Comparison of ENCODE assay signal across 26 cellular contexts in the genomic region with DNA sequence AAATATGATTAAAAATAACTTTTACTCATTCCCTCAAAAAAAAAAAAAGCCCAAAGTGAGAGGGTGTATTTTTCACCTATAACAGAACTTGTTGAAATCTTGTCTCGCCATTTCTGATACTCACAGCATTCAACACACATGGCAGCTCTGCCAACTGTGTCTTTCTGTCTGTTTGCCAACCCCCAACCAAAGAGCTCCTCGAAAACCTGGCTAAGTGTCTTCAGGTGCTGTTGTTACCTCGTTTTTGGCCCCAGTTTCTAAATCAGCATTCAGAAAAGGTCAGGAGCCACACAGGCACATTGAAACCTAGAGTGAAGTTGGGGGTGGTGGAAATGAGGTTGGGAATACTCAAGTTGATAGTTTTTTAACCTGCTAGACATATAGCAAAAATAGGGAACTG.
"Had no signal": no experiment of that assay in that cellular context is flagged by ENCODE, and none has a peak within 500 bp of the region (broad histone marks: within the 10 kb centered on the region; RNA-seq: fewer than 3 reads in every experiment).

No MANE protein-coding gene starts in this region.

- H3K27me3 ChIP-seq: brain microvascular endothelial cell had no signal

- H3K27ac ChIP-seq: brain microvascular endothelial cell, cardiac muscle cell, SK-N-MC, VCaP had no signal

- DNase-seq: activated CD4-positive, alpha-beta memory T cell treated with anti-CD3 and anti-CD28 coated beads for 36 hours; activated CD4-positive, alpha-beta T cell treated with anti-CD3 and anti-CD28 coated beads, Interleukin-2, amount 10 ng/mL, durations not matched to agents 7 days and 5 days; activated CD4-positive, CD25-positive, alpha-beta regulatory T cell; activated CD8-positive, alpha-beta memory T cell treated with anti-CD3 and anti-CD28 coated beads for 24 hours; activated gamma-delta T cell; activated naive CD4-positive, alpha-beta T cell treated with anti-CD3 and anti-CD28 coated beads for 36 hours; activated T-cell treated with anti-CD3 and anti-CD28 coated beads, Interleukin-2, amount 50 U/mL, for 4 hours; amygdala; brain microvascular endothelial cell; Kasumi-1; KBM-7; NCI-H1417 treated with DMSO at 0.1 percent for 48 hours; NCI-H1694; NCI-H2081; NCI-H345; NCI-H510A; NCI-H526 treated with DMSO at 0.1 percent for 48 hours; RPMI8226; T-cell; T-helper 2 cell; T1000 had no signal

- H3K36me3 ChIP-seq: brain microvascular endothelial cell, cardiac muscle cell had no signal

- H3K4me3 ChIP-seq: cardiac muscle cell, SK-N-MC had no signal

- ATAC-seq: activated T-cell treated with anti-CD3 and anti-CD28 coated beads, Interleukin-2, amount 50 U/mL, for 4 hours; activated T-helper 17 cell treated with anti-CD3 and anti-CD28 coated beads, Interleukin-2, amount 50 U/mL, for 72 hours; Right ventricle myocardium inferior; T-cell had no signal
